1 cellular context compared by ENCODE assay signal in genomic region chr12:132986001-132986884, GRCh38.
TF ChIP-seq lines count a peak whose summit lies in the region.

ZNF26 (plus strand) TSS chr12:132986367; CDS start chr12:132986841, 474 bp downstream.

TF ChIP-seq in HepG2, 621 proteins besides CTCF, POLR2A, EP300 and RAD21 (continued from another document and continues in another):
- TF ChIP-seq ZNF407 (CRISPR knock-in tag; IDR thresholded peaks at IDR 0.05; ENCODE audit: not compliant biosample characterization) (peak; percentile 68), ZFP36 (IDR thresholded peaks at IDR 0.05; ENCODE audit: borderline replicate concordance, low read depth, low read length, partially characterized antibody) (no peak), NCOR1 (IDR thresholded peaks at IDR 0.05; ENCODE audit: borderline replicate concordance, low read length) (no peak), U2AF1 (optimal IDR thresholded peaks at IDR 0.05; ENCODE audit: low read depth, low read length) (no peak), RNF2 (conservative IDR thresholded peaks at IDR 0.05; ENCODE audit: low read depth) (no peak), ZNF256 (CRISPR knock-in tag; conservative IDR thresholded peaks at IDR 0.05) (no peak; the same call in 1 of the 2 replicates), ZBTB33 (CRISPR knock-in tag; IDR thresholded peaks at IDR 0.05) (no peak; the same call in 1 of the 2 replicates), ZNF335 (CRISPR knock-in tag; IDR thresholded peaks at IDR 0.05) (peak; percentile 97), ZNF547 (CRISPR knock-in tag; IDR thresholded peaks at IDR 0.05) (no peak), ATRX (CRISPR knock-in tag; IDR thresholded peaks at IDR 0.05; ENCODE audit: borderline replicate concordance) (no peak), RARA (CRISPR knock-in tag; IDR thresholded peaks at IDR 0.05) (no peak; the same call in none of the 2 replicates), EHMT2 (IDR thresholded peaks at IDR 0.05; ENCODE audit: borderline replicate concordance, low read depth, low read length) (no peak), ZHX2 (IDR thresholded peaks at IDR 0.05; ENCODE audit: low read depth) (peak; percentile 95), ZHX2 (CRISPR knock-in tag; IDR thresholded peaks at IDR 0.05; ENCODE audit: borderline replicate concordance) (no peak; the same call in 1 of the 2 replicates), CEBPB (IDR thresholded peaks at IDR 0.05; ENCODE audit: borderline replicate concordance, low read depth, low read length) (no peak), PRPF4 (IDR thresholded peaks at IDR 0.05; ENCODE audit: low read depth, low read length, poor library complexity, severe bottlenecking) (no peak), DZIP1 (CRISPR knock-in tag; IDR thresholded peaks at IDR 0.05) (no peak), GABPB1 (CRISPR knock-in tag; IDR thresholded peaks at IDR 0.05) (peak; percentile 100), ZIK1 (CRISPR knock-in tag; IDR thresholded peaks at IDR 0.05; ENCODE audit: borderline replicate concordance, low read depth) (no peak), KLF12 (CRISPR knock-in tag; IDR thresholded peaks at IDR 0.05; ENCODE audit: borderline replicate concordance) (no peak), ZFY (CRISPR knock-in tag; IDR thresholded peaks at IDR 0.05) (peak; percentile 98), FOSL1 (CRISPR knock-in tag; IDR thresholded peaks at IDR 0.05; ENCODE audit: borderline replicate concordance) (no peak), HOXD1 (CRISPR knock-in tag; IDR thresholded peaks at IDR 0.05) (peak; percentile 44; the same call in 1 of the 2 replicates), MAFK (conservative IDR thresholded peaks at IDR 0.05 in 1 of 2, IDR thresholded peaks at IDR 0.05 in 1 of 2; ENCODE audit: low read length in 2 of 2) (no peak), ZNF180 (CRISPR knock-in tag; IDR thresholded peaks at IDR 0.05; ENCODE audit: borderline replicate concordance, low read depth) (no peak), TOPORS (CRISPR knock-in tag; IDR thresholded peaks at IDR 0.05) (no peak), TBL1XR1 (IDR thresholded peaks at IDR 0.05; ENCODE audit: borderline replicate concordance, low read length, partially characterized antibody) (peak; percentile 89), ZNF660 (CRISPR knock-in tag; IDR thresholded peaks at IDR 0.05; ENCODE audit: borderline replicate concordance, low read depth) (no peak), MLX (CRISPR knock-in tag; IDR thresholded peaks at IDR 0.05) (peak; percentile 62; the same call in 1 of the 2 replicates), DDIT3 (CRISPR knock-in tag; IDR thresholded peaks at IDR 0.05) (no peak), GPN1 (CRISPR knock-in tag; IDR thresholded peaks at IDR 0.05; ENCODE audit: borderline replicate concordance) (no peak), MEIS1 (CRISPR knock-in tag; IDR thresholded peaks at IDR 0.05; ENCODE audit: borderline replicate concordance) (no peak), ZNF691 (CRISPR knock-in tag; IDR thresholded peaks at IDR 0.05; ENCODE audit: borderline replicate concordance, low read depth) (0 out of 2 replicates have a peak, but pooled peaks have one; percentile 26), BHLHE40 (IDR thresholded peaks at IDR 0.05; ENCODE audit: low read length) (peak; percentile 81), ATAD3A (CRISPR knock-in tag; IDR thresholded peaks at IDR 0.05) (no peak), ZNF580 (CRISPR knock-in tag; IDR thresholded peaks at IDR 0.05; ENCODE audit: borderline replicate concordance, low read depth) (peak; percentile 75; the same call in 1 of the 2 replicates), ZNF724P (CRISPR knock-in tag; IDR thresholded peaks at IDR 0.05; ENCODE audit: borderline replicate concordance) (no peak), MTA1 (CRISPR knock-in tag; IDR thresholded peaks at IDR 0.05; ENCODE audit: borderline replicate concordance) (peak; percentile 74; the same call in 1 of the 2 replicates), GTF3A (CRISPR knock-in tag; conservative IDR thresholded peaks at IDR 0.05) (no peak), SOX13 (IDR thresholded peaks at IDR 0.05) (no peak), SOX13 (CRISPR knock-in tag; conservative IDR thresholded peaks at IDR 0.05 in 1 of 2, IDR thresholded peaks at IDR 0.05 in 1 of 2) (peak in 1 of 2 experiments; percentile 42; a peak in 1 of 4 replicates), SMC3 (IDR thresholded peaks at IDR 0.05; ENCODE audit: low read length) (no peak)
